Comparison of ENCODE assay signal across 1 cellular context in genomic region chr16:67021321-67021720, GRCh38.
TF ChIP-seq lines count a peak whose summit lies in the region.

No MANE protein-coding gene starts in this region.

TF ChIP-seq in K562, 482 proteins besides CTCF, POLR2A, EP300 and RAD21:
- TF ChIP-seq PKNOX1 (IDR thresholded peaks at IDR 0.05) (no peak), ZFP1 (CRISPR knock-in tag; IDR thresholded peaks at IDR 0.05) (no peak), RBM22 (IDR thresholded peaks at IDR 0.05; ENCODE audit: low read depth, low read length, poor library complexity, severe bottlenecking) (no peak), ZNF143 (CRISPR knock-in tag; IDR thresholded peaks at IDR 0.05) (0 out of 2 replicates have a peak, but pooled peaks have one; percentile 48), ZNF512 (tag; IDR thresholded peaks at IDR 0.05) (peak; percentile 31; the same call in 1 of the 2 replicates)
TF ChIP-seq in K562: peak in this region for 2.
